ENCODE assay signal across 15 cellular contexts in genomic region chr1:16122361-16122881, GRCh38. TPM values are rescaled to one million over a fixed set of nuclear protein-coding genes. Genes with fewer than 3 reads are reported as not detected.
DNase-seq lines count a peak whose midpoint lies in the region; ATAC-seq, FAIRE-seq and TF ChIP-seq lines count a peak whose summit lies in the region.
"Had no signal": no experiment of that assay in that cellular context is flagged by ENCODE, and none has a peak within 500 bp of the region (broad histone marks: within the 10 kb centered on the region; RNA-seq: fewer than 3 reads in every experiment).

No MANE protein-coding gene starts in this region.

- H3K18ac ChIP-seq in H9 (ENCODE audit: insufficient read length, low read depth, low read length): no peak overlapping the region

- in situ Hi-C loops in K562 (cut with MboI): no loop called here

- H2BK15ac ChIP-seq in H9 (ENCODE audit: low read depth, low read length): no peak overlapping the region

- H4K5ac ChIP-seq in H9 (ENCODE audit: insufficient read length, low read depth, low read length): no peak overlapping the region

- no peak overlapping the region for H3K14ac ChIP-seq in H9 (ENCODE audit: insufficient read depth, low read length)

- no peaks in the 10 kb centered on the region for H4K20me1 ChIP-seq in H9 (ENCODE audit: control insufficient read depth, insufficient read depth, insufficient read length)
- no peaks in the 10 kb centered on the region for H4K20me1 ChIP-seq in K562 (replicated peaks; ENCODE audit: control insufficient read depth, insufficient read depth, low read length)

- H3K4me2 ChIP-seq in H9 (ENCODE audit: insufficient read depth, insufficient read length, low read length) (no peak overlapping the region), K562 (ENCODE audit: insufficient read depth, low read length) (no peak overlapping the region)

- no peak overlapping the region for H2AFZ ChIP-seq in H9 (ENCODE audit: low read length)
- H2AFZ ChIP-seq in K562 (ENCODE audit: low read depth, low read length): no peak overlapping the region; the same call in 1 of the 2 replicates

- H3K36me3 ChIP-seq in K562 (ENCODE audit: control insufficient read depth, insufficient read depth, low read length): no peaks in the 10 kb centered on the region
- peaks cover 0 to 45% (median 31%) of the 10 kb centered on the region in 4 donors for H3K36me3 ChIP-seq in upper lobe of left lung

- no peak overlapping the region for H3K9ac ChIP-seq in H9 (ENCODE audit: extremely low read depth, insufficient read length, low read length)
- peak overlapping the region in 1 of 2 experiments; percentile 11; a peak in 1 of 4 replicates for H3K9ac ChIP-seq in K562 (ENCODE audit: insufficient read depth in 1 of 2, low read depth in 2 of 2, low read length in 2 of 2)

- no peak overlapping the region for H3K56ac ChIP-seq in H9 (ENCODE audit: insufficient read length, low read depth, low read length)

- no peak overlapping the region for H3T11ph ChIP-seq in H9 (ENCODE audit: low read length)

- peaks cover 20 to 42% (median 21%) of the 10 kb centered on the region in 3 experiments; a peak in 6 of 7 replicates for H3K36me3 Mint-ChIP-seq in H9 (ENCODE audit: insufficient read depth in 1 of 3, low read depth in 3 of 3)
- H3K36me3 Mint-ChIP-seq: naive thymus-derived CD8-positive, alpha-beta T cell had no signal

- H4K8ac ChIP-seq in H9 (replicated peaks; ENCODE audit: insufficient read length, low read depth, low read length): no peak overlapping the region

- H2BK120ac ChIP-seq in H9 (ENCODE audit: low read depth, low read length, poor library complexity, severe bottlenecking): no peak overlapping the region

- DNase-seq in H9 (peak; percentile 59), K562 (ENCODE audit: extremely low read depth in 1 of 4, low spot score in 3 of 4) (no peak), left colon (no peak), upper lobe of left lung (peak in 1 of 2 donors; percentile 37), activated gamma-delta T cell (lab: John Stamatoyannopoulos, UW) (no peak), OCI-M1 (lab: John Stamatoyannopoulos, UW) (no peak), NCI-H1048 (lab: John Stamatoyannopoulos, UW) (no peak)
- DNase-seq: activated CD4-positive, CD25-positive, alpha-beta regulatory T cell; hypothalamus; NCI-H2029 treated with DMSO at 0.1 percent for 48 hours had no signal

- H3K79me2 ChIP-seq in H9 (ENCODE audit: insufficient read depth, low read length) (no peaks in the 10 kb centered on the region), K562 (ENCODE audit: control insufficient read depth, insufficient read depth, low read length) (no peaks in the 10 kb centered on the region)

- no peak overlapping the region for H3K4me3 ChIP-seq in K562
- H3K4me3 ChIP-seq in upper lobe of left lung: no peak overlapping the region
- H3K4me3 ChIP-seq: coronary artery had no signal

- H3K4me3 Mint-ChIP-seq in H9: no peak overlapping the region
- H3K4me3 Mint-ChIP-seq: stimulated activated naive CD8-positive, alpha-beta T cell treated with anti-CD3 and anti-CD28 coated beads, Interleukin-15, Interleukin-2, amounts not matched to agents 100 ng/mL and 50 ng/mL, for 24 hours had no signal

- POLR2A ChIA-PET in K562 (lab: Yijun Ruan, JAX): interaction anchor here (0.8 to 1.1 kb wide), 3 partner anchors 8 to 20 kb away, joined by 3 to 4 read pairs (median 3); no protein-coding TSS in a partner anchor

- H3K27me3 Mint-ChIP-seq in H9 (ENCODE audit: low read depth): peaks cover under 1% of the 10 kb centered on the region; the same call in 1 of the 2 replicates

- H2BK20ac ChIP-seq in H9 (ENCODE audit: low read depth, low read length, poor library complexity, severe bottlenecking): no peak overlapping the region

- H3K27me3 ChIP-seq in H9 (ENCODE audit: insufficient read depth, low read length): no peaks in the 10 kb centered on the region
- peaks cover 0 to 10% of the 10 kb centered on the region in 2 experiments; a peak in 2 of 5 replicates for H3K27me3 ChIP-seq in K562 (ENCODE audit: control insufficient read depth in 2 of 2, insufficient read depth in 2 of 2, low read length in 2 of 2)
- no peaks in the 10 kb centered on the region for H3K27me3 ChIP-seq in upper lobe of left lung

- H3K79me1 ChIP-seq in H9 (ENCODE audit: insufficient read depth, low read depth, low read length, poor library complexity, severe bottlenecking): no peaks in the 10 kb centered on the region

- H3K23me2 ChIP-seq in H9 (ENCODE audit: insufficient read length, low read depth, low read length, poor library complexity, severe bottlenecking): no peaks in the 10 kb centered on the region

- TF ChIP-seq CTCF in H9 (conservative IDR thresholded peaks at IDR 0.05) (no peak), K562 (IDR thresholded peaks at IDR 0.05 in 2 of 3, conservative IDR thresholded peaks at IDR 0.05 in 1 of 3; ENCODE audit: insufficient read depth in 2 of 3, low read depth in 1 of 3, low read length in 3 of 3) (no peak), upper lobe of left lung (IDR thresholded peaks at IDR 0.05) (no peak)

- H3K27ac Mint-ChIP-seq in H9: peak overlapping the region in 2 of 3 experiments; percentile 55 to 79; a peak in 3 of 7 replicates

- H2AK5ac ChIP-seq in H9 (ENCODE audit: insufficient read length, low read length): no peak overlapping the region

- no peak overlapping the region for H3K4ac ChIP-seq in H9 (ENCODE audit: low read depth, low read length)

- TF ChIP-seq EP300 in K562 (IDR thresholded peaks at IDR 0.05; ENCODE audit: low read length): no peak
- TF ChIP-seq EP300 in upper lobe of left lung (IDR thresholded peaks at IDR 0.05): no peak

- TF ChIP-seq POLR2A in K562 (conservative IDR thresholded peaks at IDR 0.05) (no peak), upper lobe of left lung (IDR thresholded peaks at IDR 0.05) (peak in 1 of 4 donors; percentile 1)

- H3K9me3 Mint-ChIP-seq in H9: no peaks in the 10 kb centered on the region; a peak in 1 of 5 replicates
- H3K9me3 Mint-ChIP-seq: naive thymus-derived CD8-positive, alpha-beta T cell; stimulated activated naive CD8-positive, alpha-beta T cell treated with anti-CD3 and anti-CD28 coated beads, Interleukin-15, Interleukin-2, amounts not matched to agents 100 ng/mL and 50 ng/mL, for 24 hours had no signal

- H3K27ac ChIP-seq in H9 (ENCODE audit: insufficient read length, low read depth, low read length) (no peak overlapping the region), K562 (ENCODE audit: extremely low read depth, low read depth, low read length) (no peak overlapping the region), upper lobe of left lung (peak overlapping the region in 1 of 4 donors; percentile 49)
- H3K27ac ChIP-seq: coronary artery had no signal

- no TSS peak for BruUV-seq in K562 (replicated peaks; lab: Mats Ljungman, UMichigan)

- TF ChIP-seq RAD21 in K562 (CRISPR knock-in tag; conservative IDR thresholded peaks at IDR 0.05 in 1 of 2, IDR thresholded peaks at IDR 0.05 in 1 of 2): no peak

- no peak overlapping the region for H2BK12ac ChIP-seq in H9 (ENCODE audit: insufficient read length, low read depth, low read length)

- intact Hi-C loops in K562 (cut with micrococcal nuclease): no loop called here
- intact Hi-C loops in left colon (cut with DNase I, micrococcal nuclease): no loop called here

- no peak overlapping the region for H4K91ac ChIP-seq in H9 (ENCODE audit: insufficient read length, low read depth, low read length)

- H3K23ac ChIP-seq in H9 (ENCODE audit: insufficient read length, low read depth, low read length): no peak overlapping the region

- WGBS in H9 (ENCODE audit: extremely low coverage, insufficient read length, low lambda C conversion rate): no CpG with 5 or more reads among the region's 4 CpGs
- WGBS in K562 (ENCODE audit: insufficient coverage, low coverage, missing lambda C conversion rate): 77% methylated on average over 4 of the region's 4 CpGs
- 56% methylated on average over 3 of the region's 4 CpGs; no CpG with 5 or more reads in 1 of the 2 donors for WGBS in upper lobe of left lung, 2 donors

- CTCF ChIA-PET in K562 (lab: Yijun Ruan, JAX; ENCODE audit: low intra/inter-chr PET ratio): no interaction called here

- H3K4me1 ChIP-seq in H9 (ENCODE audit: insufficient read depth, low read length): peaks cover 2% of the 10 kb centered on the region; the same call in 1 of the 2 replicates
- peaks cover 6 to 21% of the 10 kb centered on the region in 2 experiments; a peak in 4 of 5 replicates for H3K4me1 ChIP-seq in K562 (replicated peaks in 1 of 2; ENCODE audit: control insufficient read depth in 2 of 2, insufficient read depth in 2 of 2, low read length in 2 of 2)
- H3K4me1 ChIP-seq in upper lobe of left lung: peaks cover 13 to 34% (median 26%) of the 10 kb centered on the region in 4 donors

- H2BK5ac ChIP-seq in H9 (ENCODE audit: insufficient read length, low read length): no peak overlapping the region

- FAIRE-seq in K562 (lab: Jason Lieb, UNC): no peak
- FAIRE-seq: G401.6 had no signal

- no peaks in the 10 kb centered on the region for H3K9me1 ChIP-seq in K562 (ENCODE audit: control insufficient read depth, insufficient read depth, low read length)

- H3K4me1 Mint-ChIP-seq in H9: peaks cover 61 to 62% of the 10 kb centered on the region in 2 experiments

- ATAC-seq in K562 (no peak), left colon (peak; percentile 20), upper lobe of left lung (ENCODE audit: low FRiP score in 2 of 2) (peak; percentile 2 to 37), HG03460 (IDR thresholded peaks at IDR 0.05; ENCODE audit: unreplicated experiment) (no peak)

- H3K9me3 ChIP-seq in H9 (ENCODE audit: control insufficient read depth, low read depth, low read length) (no peaks in the 10 kb centered on the region), K562 (replicated peaks; ENCODE audit: control insufficient read depth, insufficient read depth, low read depth, low read length) (no peaks in the 10 kb centered on the region), upper lobe of left lung (no peaks in the 10 kb centered on the region)

RNA-seq across cellular contexts. Expression of gene EPHA2, which starts 33.4 kb away (rescaled TPM):
- total RNA-seq in H9 (2021) (32.8 and 33.1 TPM in 2 replicates), K562 (2014; rRNA removed) (not detected in 2 replicates), K562 (2014; rRNA removed; fragmentation: Illumina TruSeq; extraction: Trizol) (0.04 and 0.06 TPM in 2 replicates), K562 (2015; rRNA removed; fragmentation: Illumina TruSeq; extraction: Trizol) (not detected in 2 replicates), K562 (2021) (0.36 and 0.40 TPM in 2 replicates), left colon (10 to 100 TPM; 44.3 to 48.1 TPM), upper lobe of left lung (10 to 100 TPM; 21.0 to 66.3 (median 38.7) TPM)
- total RNA-seq in K562 (2011; cell fraction: chromatin; rRNA removed; ENCODE audit: low replicate concordance): 0.55 and 1.5 TPM in 2 replicates
- 0.79 and 1.2 TPM in 2 replicates for total RNA-seq in K562 (2011; cell fraction: nucleolus; rRNA removed)
- total RNA-seq in K562 (2011; cell fraction: nucleoplasm; rRNA removed): 0.15 and 0.23 TPM in 2 replicates
- polyA plus RNA-seq in K562 (2011; rRNA removed) (0.16 and 0.17 TPM in 2 replicates), K562 (2014; fragmentation: Illumina TruSeq; extraction: Trizol) (0.07 and 0.12 TPM in 2 replicates), K562 (2014; fragmentation: Nextera tagmentation; extraction: Ambion mirVana) (not detected), K562 (2014; rRNA removed) (0.05 TPM in 2 replicates)
- polyA plus RNA-seq in K562 (2011; cell fraction: cytosol; rRNA removed): 0.09 and 0.70 TPM in 2 replicates
- 0.24 and 0.92 TPM in 2 replicates for polyA plus RNA-seq in K562 (2011; cell fraction: nucleus; rRNA removed)
- 0.07 and 0.09 TPM in 2 replicates for polyA plus RNA-seq in K562 (2012)
- 0.15 and 0.28 TPM in 2 replicates for polyA minus RNA-seq in K562 (2011; rRNA and poly(A)+ RNA removed)
- 1.7 and 2.2 TPM in 2 replicates for polyA minus RNA-seq in K562 (2011; cell fraction: cytosol; rRNA and poly(A)+ RNA removed)
- 0.33 and 0.81 TPM in 2 replicates for polyA minus RNA-seq in K562 (2011; cell fraction: nucleus; rRNA and poly(A)+ RNA removed)
- total RNA-seq: naive thymus-derived CD8-positive, alpha-beta T cell had no signal
- polyA plus RNA-seq: naive thymus-derived CD8-positive, alpha-beta T cell had no signal

RNA-seq across cellular contexts. Expression of gene FAM131C, which starts 49.0 kb away (rescaled TPM):
- total RNA-seq in H9 (2021): 0.48 and 0.61 TPM in 2 replicates
- total RNA-seq in K562 (2011; cell fraction: chromatin; rRNA removed; ENCODE audit: low replicate concordance): 0.23 TPM in 1 of 2 replicates, not detected in the other
- not detected in 2 replicates for total RNA-seq in K562 (2011; cell fraction: nucleolus; rRNA removed)
- not detected in 2 replicates for total RNA-seq in K562 (2011; cell fraction: nucleoplasm; rRNA removed)
- total RNA-seq in K562 (2014; rRNA removed): not detected in 2 replicates
- not detected in 2 replicates for total RNA-seq in K562 (2014; rRNA removed; fragmentation: Illumina TruSeq; extraction: Trizol)
- total RNA-seq in K562 (2015; rRNA removed; fragmentation: Illumina TruSeq; extraction: Trizol): not detected in 2 replicates
- 0.16 and 0.18 TPM in 2 replicates for total RNA-seq in K562 (2021)
- polyA plus RNA-seq in K562 (2011; rRNA removed): 0.10 and 0.12 TPM in 2 replicates
- 0.18 and 0.64 TPM in 2 replicates for polyA plus RNA-seq in K562 (2011; cell fraction: cytosol; rRNA removed)
- 0.17 and 0.18 TPM in 2 replicates for polyA plus RNA-seq in K562 (2011; cell fraction: nucleus; rRNA removed)
- polyA plus RNA-seq in K562 (2012): 0.07 and 0.32 TPM in 2 replicates
- 0.11 TPM in 1 of 2 replicates, not detected in the other for polyA plus RNA-seq in K562 (2014; fragmentation: Illumina TruSeq; extraction: Trizol)
- not detected for polyA plus RNA-seq in K562 (2014; fragmentation: Nextera tagmentation; extraction: Ambion mirVana)
- polyA plus RNA-seq in K562 (2014; rRNA removed): 0.29 TPM in 1 of 2 replicates, not detected in the other
- polyA minus RNA-seq in K562 (2011; rRNA and poly(A)+ RNA removed): not detected in 2 replicates
- 0.86 TPM in 1 of 2 replicates, not detected in the other for polyA minus RNA-seq in K562 (2011; cell fraction: cytosol; rRNA and poly(A)+ RNA removed)
- 0.13 TPM in 1 of 2 replicates, not detected in the other for polyA minus RNA-seq in K562 (2011; cell fraction: nucleus; rRNA and poly(A)+ RNA removed)
- not detected for total RNA-seq in left colon
- total RNA-seq in upper lobe of left lung: under 1 TPM in 1 of 6 donors, not detected in 5; 0.13 TPM
- total RNA-seq: naive thymus-derived CD8-positive, alpha-beta T cell had no signal
- polyA plus RNA-seq: naive thymus-derived CD8-positive, alpha-beta T cell had no signal

Comparison
In these comparisons a context has a peak if more than half of its experiments do, and no peak if none do; other contexts are left out.
1. ATAC-seq: peak in left colon (single experiment) and upper lobe of left lung (2 of 2); none in K562 (single experiment) and HG03460 (single experiment).
2. RNA of gene EPHA2, which starts 33.4 kb away (total RNA-seq): 21.0 to 66.3 TPM in upper lobe of left lung, 44.3 to 48.1 TPM in left colon and 32.8 to 33.1 TPM in H9; 0.04 to 1.5 TPM in K562; every median in the first group is over 4 times any median in the second.